Comparison of ENCODE assay signal across 27 cellular contexts in the genomic region with DNA sequence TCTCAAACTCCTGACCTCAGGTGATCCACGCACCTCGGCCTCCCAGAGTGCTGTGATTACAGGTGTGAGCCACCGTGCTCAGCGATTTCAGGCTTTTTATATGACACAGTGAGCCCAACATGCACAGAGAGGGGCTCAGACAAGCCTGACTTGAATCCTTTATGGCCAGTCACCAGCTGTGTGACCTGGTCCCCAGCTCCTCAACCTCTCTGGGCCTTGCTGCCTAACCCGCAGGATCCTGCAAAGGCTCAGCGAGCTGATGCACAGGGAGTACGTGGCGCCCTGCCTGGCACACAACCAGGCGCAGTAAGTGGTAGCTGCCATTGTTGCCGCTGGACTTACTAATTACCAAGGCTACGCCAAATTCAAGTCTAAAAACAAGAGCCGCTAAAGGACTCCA. TPM values are rescaled to one million over a fixed set of nuclear protein-coding genes. Genes with fewer than 3 reads are reported as not detected.
A peak's percentile ranks its signal among the peaks of the same experiment; 100 is the strongest.
DNase-seq lines count a peak whose midpoint lies in the region; ATAC-seq, FAIRE-seq and TF ChIP-seq lines count a peak whose summit lies in the region.
"Had no signal": no experiment of that assay in that cellular context is flagged by ENCODE, and none has a peak within 500 bp of the region (broad histone marks: within the 10 kb centered on the region; RNA-seq: fewer than 3 reads in every experiment).

No MANE protein-coding gene starts in this region.

- H3K36me3 ChIP-seq in HepG2 (replicated peaks in 1 of 2; ENCODE audit: control insufficient read depth in 1 of 2, insufficient read depth in 2 of 2, low read length in 2 of 2) (no peaks in the 10 kb centered on the region), right lobe of liver (no peaks in the 10 kb centered on the region), HEK293 (ENCODE audit: control insufficient read depth in 2 of 2, insufficient read depth in 1 of 2, low read length in 2 of 2) (no peaks in the 10 kb centered on the region), H1 (ENCODE audit: control insufficient read depth in 2 of 4, insufficient read depth in 4 of 4, low read length in 3 of 4) (no peaks in the 10 kb centered on the region), left lung (no peaks in the 10 kb centered on the region)
- H3K36me3 ChIP-seq: BE2C, BLaER1 had no signal

- POLR2A ChIA-PET in HepG2 (lab: Yijun Ruan, JAX): no interaction called here
- POLR2A ChIA-PET in HEK293 (lab: Yijun Ruan, JAX): no interaction called here
- POLR2A ChIA-PET in H1 (lab: Charles Lee; ENCODE audit: partially characterized antibody): interaction anchor here (0.7 kb wide), 1 partner anchor 202 kb away, joined by 3 read pairs; no protein-coding TSS in a partner anchor

- no peaks in the 10 kb centered on the region for H4K20me1 ChIP-seq in HepG2 (ENCODE audit: insufficient read depth, low read length)
- H4K20me1 ChIP-seq in H1 (replicated peaks in 1 of 2; ENCODE audit: control insufficient read depth in 1 of 2, insufficient read depth in 2 of 2, low read length in 2 of 2): no peaks in the 10 kb centered on the region
- H4K20me1 ChIP-seq: BLaER1 had no signal

- H3K4me3 ChIP-seq in HepG2 (replicated peaks in 1 of 3; ENCODE audit: insufficient read depth in 1 of 3, low read depth in 2 of 3, low read length in 3 of 3) (no peak overlapping the region), right lobe of liver (no peak overlapping the region), HEK293 (ENCODE audit: low read depth, low read length) (no peak overlapping the region), H1 (ENCODE audit: extremely low read depth in 1 of 4, insufficient read depth in 2 of 4, low read depth in 3 of 4, low read length in 4 of 4) (no peak overlapping the region), left lung (no peak overlapping the region)
- H3K4me3 ChIP-seq: BLaER1, GM12878 had no signal

- H3K14ac ChIP-seq in H1 (ENCODE audit: insufficient read length): no peak overlapping the region

- H2AFZ ChIP-seq in HepG2 (ENCODE audit: low read length) (no peak overlapping the region), H1 (ENCODE audit: low read length) (no peak overlapping the region)

- TF ChIP-seq POLR2A in HepG2 (IDR thresholded peaks at IDR 0.05; ENCODE audit: insufficient read depth in 1 of 2, low read depth in 2 of 2, low read length in 2 of 2) (no peak), right lobe of liver (IDR thresholded peaks at IDR 0.05) (no peak), H1 (IDR thresholded peaks at IDR 0.05; ENCODE audit: control extremely low read depth in 1 of 2, low read depth in 2 of 2, low read length in 2 of 2) (no peak)

- H3K4ac ChIP-seq in H1 (replicated peaks; ENCODE audit: insufficient read length, low read depth, low read length): no peak overlapping the region

- DNase-seq in HepG2 (ENCODE audit: low spot score) (no peak), right lobe of liver (no peak), H1 (ENCODE audit: low read depth in 1 of 2, low spot score in 2 of 2) (no peak), hypothalamus (lab: John Stamatoyannopoulos, UW) (no peak), left lung (no peak)
- DNase-seq: 8988T; ACHN; BE2C; C1 segment of cervical spinal cord; CD4-positive, alpha-beta memory T cell; CD4-positive, CD25-positive, alpha-beta regulatory T cell; CD8-positive, alpha-beta memory T cell; COR-L47; DMS 273 treated with DMSO at 0.1 percent for 48 hours; DMS153; DMS53; DMS79; DND-41; EL; GDM1 had no signal

- H2BK15ac ChIP-seq in H1 (ENCODE audit: low read length): 0 out of 2 replicates have a peak overlapping the region, but pooled peaks have one; percentile 72

- no peak overlapping the region for H2BK20ac ChIP-seq in H1 (ENCODE audit: low read length)

- TF ChIP-seq EP300 in HepG2 (IDR thresholded peaks at IDR 0.05; ENCODE audit: low read depth in 2 of 2, low read length in 2 of 2): no peak
- no peak for TF ChIP-seq EP300 in HepG2 (CRISPR knock-in tag; IDR thresholded peaks at IDR 0.05; ENCODE audit: borderline replicate concordance)
- no peak for TF ChIP-seq EP300 in H1 (IDR thresholded peaks at IDR 0.05; ENCODE audit: borderline replicate concordance in 1 of 2, low read depth in 2 of 2, low read length in 2 of 2)

- no peak overlapping the region for H4K91ac ChIP-seq in H1 (replicated peaks; ENCODE audit: insufficient read length, low read length)

- no peak overlapping the region; the same call in 1 of the 2 replicates for H4K8ac ChIP-seq in H1 (ENCODE audit: extremely low read depth, insufficient read depth, low read length)

- no peaks in the 10 kb centered on the region for H3K23me2 ChIP-seq in H1 (ENCODE audit: low read depth, low read length)

- no peak for FAIRE-seq in HepG2 (lab: Jason Lieb, UNC)
- no peak for FAIRE-seq in H1 (lab: Jason Lieb, UNC)
- FAIRE-seq: A204.1, GM12878, GM12892, GM18507 had no signal

- no peak overlapping the region for H3K23ac ChIP-seq in H1 (ENCODE audit: insufficient read length)

- WGBS in HepG2 (ENCODE audit: low lambda C conversion rate): 56% methylated on average over 7 of the region's 12 CpGs
- 86% methylated on average over 7 of the region's 12 CpGs for WGBS in right lobe of liver (ENCODE audit: insufficient coverage, low coverage, low lambda C conversion rate, missing lambda C conversion rate)
- 97% methylated on average over 12 of the region's 12 CpGs; no CpG with 5 or more reads in 1 of the 2 experiments for WGBS in H1 (ENCODE audit: extremely low coverage in 1 of 2, insufficient coverage in 1 of 2, insufficient read length in 1 of 2, insufficient replicate concordance in 2 of 2, low coverage in 1 of 2, low lambda C conversion rate in 2 of 2, missing lambda C conversion rate in 1 of 2), 2 experiments

- H2AK5ac ChIP-seq in H1 (ENCODE audit: low read depth, low read length): no peak overlapping the region

- H2BK120ac ChIP-seq in H1 (replicated peaks; ENCODE audit: low read depth, low read length): no peak overlapping the region

- H3K79me1 ChIP-seq in H1 (ENCODE audit: low read depth, low read length): no peaks in the 10 kb centered on the region

- in situ Hi-C loops in HepG2 (cut with HindIII; ENCODE audit: extremely low pct_ligation_motif_present, low pct_unique_long_range_greater_than_20kb): no loop called here

- TF ChIP-seq CTCF in HepG2 (CRISPR knock-in tag; IDR thresholded peaks at IDR 0.05) (no peak), right lobe of liver (IDR thresholded peaks at IDR 0.05) (no peak), HEK293 (tag by site-specific recombination; IDR thresholded peaks at IDR 0.05) (no peak), H1 (IDR thresholded peaks at IDR 0.05; ENCODE audit: control extremely low read depth in 1 of 3, insufficient read depth in 1 of 3, low read depth in 1 of 3, low read length in 3 of 3) (no peak), left lung (IDR thresholded peaks at IDR 0.05) (no peak)

- H3K4me1 ChIP-seq in HepG2 (ENCODE audit: insufficient read depth, low read length): peaks cover 38% of the 10 kb centered on the region
- H3K4me1 ChIP-seq in right lobe of liver: peaks cover 0 to 7% (median 3%) of the 10 kb centered on the region in 4 donors
- no peaks in the 10 kb centered on the region for H3K4me1 ChIP-seq in HEK293 (ENCODE audit: control insufficient read depth, insufficient read depth, low read length)
- H3K4me1 ChIP-seq in H1 (replicated peaks in 1 of 4; ENCODE audit: control insufficient read depth in 3 of 4, insufficient read depth in 4 of 4, low read length in 3 of 4): peaks cover 0 to 5% (median 3%) of the 10 kb centered on the region in 4 experiments; a peak in 4 of 7 replicates
- H3K4me1 ChIP-seq in left lung: no peaks in the 10 kb centered on the region
- H3K4me1 ChIP-seq: BE2C, BLaER1 had no signal

- peak overlapping the region; percentile 71; the same call in 1 of the 2 replicates for H2BK12ac ChIP-seq in H1 (ENCODE audit: low read depth, low read length)

- no peak overlapping the region for H3K27ac ChIP-seq in HepG2 (ENCODE audit: extremely low read length, insufficient read depth, low read length)
- H3K27ac ChIP-seq in right lobe of liver: no peak overlapping the region
- no peak overlapping the region for H3K27ac ChIP-seq in HEK293 (ENCODE audit: extremely low read depth, low read depth, low read length)
- no peak overlapping the region for H3K27ac ChIP-seq in H1 (ENCODE audit: low read depth, low read length)
- no peak overlapping the region for H3K27ac ChIP-seq in left lung
- H3K27ac ChIP-seq: BLaER1 had no signal

- ATAC-seq in HepG2 (no peak), right lobe of liver (no peak), left lung (no peak)
- ATAC-seq: GM12878 had no signal

- H3K4me2 ChIP-seq in HepG2 (ENCODE audit: low read depth, low read length): no peak overlapping the region
- no peak overlapping the region for H3K4me2 ChIP-seq in H1 (ENCODE audit: insufficient read depth in 1 of 2, low read depth in 2 of 2, low read length in 2 of 2)
- H3K4me2 ChIP-seq: BLaER1 had no signal

- no peak overlapping the region for H2BK5ac ChIP-seq in H1 (ENCODE audit: low read depth, low read length)

- H3K9me3 ChIP-seq in HepG2 (ENCODE audit: low read length) (no peaks in the 10 kb centered on the region), right lobe of liver (no peaks in the 10 kb centered on the region), HEK293 (ENCODE audit: control insufficient read depth, insufficient read depth, low read depth, low read length) (no peaks in the 10 kb centered on the region), H1 (ENCODE audit: insufficient read depth in 2 of 2, low read depth in 1 of 2, low read length in 1 of 2) (no peaks in the 10 kb centered on the region), left lung (no peaks in the 10 kb centered on the region)
- H3K9me3 ChIP-seq: BE2C, BLaER1 had no signal

- H3K9ac ChIP-seq in HepG2 (ENCODE audit: insufficient read depth, low read depth, low read length): no peak overlapping the region
- no peak overlapping the region for H3K9ac ChIP-seq in H1 (replicated peaks in 1 of 4; ENCODE audit: extremely low read depth in 1 of 4, low read depth in 3 of 4, low read length in 3 of 4)
- H3K9ac ChIP-seq: BLaER1 had no signal

- TF ChIP-seq RAD21 in HepG2 (CRISPR knock-in tag; IDR thresholded peaks at IDR 0.05): no peak
- TF ChIP-seq RAD21 in H1 (IDR thresholded peaks at IDR 0.05 in 1 of 2, conservative IDR thresholded peaks at IDR 0.05 in 1 of 2; ENCODE audit: low read depth in 2 of 2, low read length in 2 of 2): no peak

- H3K27me3 ChIP-seq in HepG2 (ENCODE audit: control insufficient read depth in 1 of 2, insufficient read depth in 2 of 2, low read length in 2 of 2) (peaks cover 0 to 2% of the 10 kb centered on the region in 2 experiments; a peak in 2 of 5 replicates), right lobe of liver (no peaks in the 10 kb centered on the region), H1 (replicated peaks in 1 of 4; ENCODE audit: control insufficient read depth in 3 of 4, extremely low read depth in 1 of 4, insufficient read depth in 3 of 4, low read length in 3 of 4) (no peaks in the 10 kb centered on the region), left lung (peaks cover 0 to 4% of the 10 kb centered on the region in 2 donors)
- H3K27me3 ChIP-seq: BE2C, BLaER1 had no signal

- H3K18ac ChIP-seq in H1 (ENCODE audit: extremely low read depth, low read length): 0 out of 2 replicates have a peak overlapping the region, but pooled peaks have one; percentile 24

- intact Hi-C loops in HepG2 (cut with micrococcal nuclease; ENCODE audit: unreplicated experiment) (loop anchor here (2.0 kb wide), 1 partner anchor 87 kb away; no protein-coding TSS in a partner anchor), right lobe of liver (cut with DNase I) (no loop called here), left lung (cut with DNase I) (no loop called here)

- BruUV-seq in HepG2 (replicated peaks; lab: Mats Ljungman, UMichigan): no TSS peak

- CTCF ChIA-PET in HepG2 (lab: Yijun Ruan, JAX; ENCODE audit: low intra/inter-chr PET ratio, low total read pairs) (interaction anchor here (1.8 kb wide), 1 partner anchor 80 kb away, joined by 7 read pairs; no protein-coding TSS in a partner anchor), HEK293 (lab: Yijun Ruan, JAX) (interaction anchor here (0.7 to 1.1 kb wide), 3 partner anchors 11 to 81 kb away, joined by 3 to 4 read pairs (median 3); no protein-coding TSS in a partner anchor), H1 (lab: Charles Lee; ENCODE audit: partially characterized antibody) (interaction anchor here (1.0 to 1.5 kb wide), 6 partner anchors 11 to 181 kb away, joined by 3 to 6 read pairs (median 4); no protein-coding TSS in a partner anchor)

- H3K56ac ChIP-seq in H1 (replicated peaks; ENCODE audit: insufficient read length, low read depth, low read length): no peak overlapping the region

- H3K79me2 ChIP-seq in HepG2 (ENCODE audit: insufficient read depth, low read length) (no peaks in the 10 kb centered on the region), H1 (ENCODE audit: control insufficient read depth in 1 of 2, insufficient read depth in 2 of 2, low read length in 2 of 2) (no peaks in the 10 kb centered on the region)

- no peak overlapping the region for H4K5ac ChIP-seq in H1 (ENCODE audit: insufficient read length, low read depth, low read length)

RNA-seq across cellular contexts. Expression of a gene that starts 16.6 kb away (rescaled TPM):
- total RNA-seq in HepG2 (2016; rRNA removed; fragmentation: Illumina TruSeq; extraction: Trizol) (6.1 and 6.9 TPM in 2 replicates), right lobe of liver (1 to 10 TPM; 1.6 to 3.3 (median 2.8) TPM), left lung (10 to 100 TPM; 19.6 to 19.9 TPM)
- 6.7 and 7.8 TPM in 2 replicates for total RNA-seq in HepG2 (2016; cell fraction: cytosol; rRNA removed; fragmentation: Illumina TruSeq; extraction: Trizol; ENCODE audit: low read depth)
- total RNA-seq in HepG2 (2016; cell fraction: insoluble cytoplasmic fraction; rRNA removed; fragmentation: Illumina TruSeq; extraction: Trizol): 5.1 and 5.3 TPM in 2 replicates
- 12.6 and 14.1 TPM in 2 replicates for total RNA-seq in HepG2 (2016; cell fraction: membrane; rRNA removed; fragmentation: Illumina TruSeq; extraction: Trizol)
- 2.1 and 3.4 TPM in 2 replicates for total RNA-seq in HepG2 (2016; cell fraction: nucleus; rRNA removed; fragmentation: Illumina TruSeq; extraction: Trizol)
- polyA plus RNA-seq in HepG2 (2011; rRNA removed) (4.1 and 4.7 TPM in 2 replicates), H1 (2011; rRNA removed) (32.1 and 34.7 TPM in 2 replicates)
- polyA plus RNA-seq in HepG2 (2011; cell fraction: cytosol; rRNA removed): 3.9 TPM in 2 replicates
- polyA plus RNA-seq in HepG2 (2011; cell fraction: nucleus; rRNA removed): 1.7 and 2.5 TPM in 2 replicates
- polyA plus RNA-seq in HepG2 (2012): 1.4 and 1.6 TPM in 2 replicates
- polyA plus RNA-seq in HepG2 (2016; cell fraction: cytosol; fragmentation: Illumina TruSeq; extraction: Trizol; ENCODE audit: low read depth): 17.2 and 18.8 TPM in 2 replicates
- 7.4 and 8.4 TPM in 2 replicates for polyA plus RNA-seq in HepG2 (2016; cell fraction: insoluble cytoplasmic fraction; fragmentation: Illumina TruSeq; extraction: Trizol; ENCODE audit: low read depth)
- 16.6 and 20.9 TPM in 2 replicates for polyA plus RNA-seq in HepG2 (2016; cell fraction: membrane; fragmentation: Illumina TruSeq; extraction: Trizol; ENCODE audit: low read depth)
- polyA plus RNA-seq in HepG2 (2016; cell fraction: nucleus; fragmentation: Illumina TruSeq; extraction: Trizol; ENCODE audit: insufficient read depth, low read depth): 6.6 and 7.1 TPM in 2 replicates
- polyA minus RNA-seq in HepG2 (2011; rRNA and poly(A)+ RNA removed; ENCODE audit: low replicate concordance): 5.0 and 83.3 TPM in 2 replicates
- polyA minus RNA-seq in HepG2 (2011; cell fraction: cytosol; rRNA and poly(A)+ RNA removed): 2.5 and 3.3 TPM in 2 replicates
- 0.99 and 1.0 TPM in 2 replicates for polyA minus RNA-seq in HepG2 (2011; cell fraction: nucleus; rRNA and poly(A)+ RNA removed)
- 42.4 and 47.6 TPM in 2 replicates for total RNA-seq in H1 (2021; fragmentation: NEBNext Ultra II Directional; extraction: Animal tissue kit (Norgen Biotek cat#: 25700))
- polyA plus RNA-seq in H1 (2011; cell fraction: cytosol; rRNA removed): 26.7 TPM
- 26.4 TPM for polyA plus RNA-seq in H1 (2011; cell fraction: nucleus; rRNA removed)
- polyA plus RNA-seq in H1 (2012, experiment 1 of 2): 18.9 to 22.5 TPM (median 21.6 TPM) in 4 replicates
- 23.1 TPM for polyA plus RNA-seq in H1 (2012, experiment 2 of 2)
- 20.3 TPM for polyA plus RNA-seq in H1 (2013, experiment 1 of 2)
- 20.5 TPM for polyA plus RNA-seq in H1 (2013, experiment 2 of 2)
- 22.8 and 24.3 TPM in 2 replicates for polyA minus RNA-seq in H1 (2011; rRNA and poly(A)+ RNA removed)
- polyA minus RNA-seq in H1 (2011; cell fraction: cytosol; rRNA and poly(A)+ RNA removed): 20.1 TPM
- 9.9 TPM for polyA minus RNA-seq in H1 (2011; cell fraction: nucleus; rRNA and poly(A)+ RNA removed)
- polyA plus RNA-seq: CD14-positive monocyte; CD4-positive, alpha-beta memory T cell; CD4-positive, CD25-positive, alpha-beta regulatory T cell had no signal
